ENCODE assay signal across 27 cellular contexts in the genomic region with DNA sequence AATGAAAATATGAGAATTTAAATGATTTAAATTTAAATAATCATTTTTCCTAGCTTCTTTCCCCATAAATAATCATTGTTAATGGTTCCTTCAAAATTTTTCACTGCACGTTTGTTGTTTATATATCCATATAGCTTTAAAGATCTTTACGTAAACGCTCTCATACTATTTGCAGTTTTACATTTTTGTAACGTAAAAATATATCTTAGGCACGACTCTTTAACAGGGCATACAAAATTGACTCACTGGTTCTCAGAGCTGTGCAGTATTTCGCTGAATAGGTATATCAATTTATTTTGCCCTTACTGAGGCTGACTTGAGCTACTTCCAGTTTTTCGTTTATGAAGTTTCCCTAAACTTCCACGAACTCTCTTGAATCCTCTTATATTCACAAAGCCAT.
"Had no signal": no experiment of that assay in that cellular context is flagged by ENCODE, and none has a peak within 500 bp of the region (broad histone marks: within the 10 kb centered on the region; RNA-seq: fewer than 3 reads in every experiment).

No MANE protein-coding gene starts in this region.

- H3K4me3 Mint-ChIP-seq: dendritic cell treated with granulocyte-macrophage colony-stimulating factor and Interleukin-4, amounts not matched to agents 40 ng/mL and 50 ng/mL, for 4 days; effector memory CD8-positive, alpha-beta T cell; endodermal cell had no signal

- H3K27me3 Mint-ChIP-seq: dendritic cell treated with granulocyte-macrophage colony-stimulating factor and Interleukin-4, amounts not matched to agents 40 ng/mL and 50 ng/mL, for 4 days; effector memory CD8-positive, alpha-beta T cell had no signal

- H3K9me3 Mint-ChIP-seq: dendritic cell treated with granulocyte-macrophage colony-stimulating factor and Interleukin-4, amounts not matched to agents 40 ng/mL and 50 ng/mL, for 4 days; endodermal cell had no signal

- H3K36me3 ChIP-seq: colonic mucosa, esophagus muscularis mucosa, esophagus squamous epithelium, gastrocnemius medialis, heart left ventricle, heart right ventricle had no signal

- H3K27ac Mint-ChIP-seq: dendritic cell treated with granulocyte-macrophage colony-stimulating factor and Interleukin-4, amounts not matched to agents 40 ng/mL and 50 ng/mL, for 4 days; effector memory CD8-positive, alpha-beta T cell; endodermal cell had no signal

- DNase-seq: colonic mucosa; cortex of kidney; dermis blood vessel endothelial cell; dorsolateral prefrontal cortex; effector CD4-positive, alpha-beta T cell; effector CD8-positive, alpha-beta T cell; effector memory CD4-positive, alpha-beta T cell; effector memory CD8-positive, alpha-beta T cell; endodermal cell; erythroblast; esophagus squamous epithelium; foreskin fibroblast; foreskin keratinocyte; foreskin melanocyte; gastrocnemius medialis; glutamatergic neuron; head of caudate nucleus; heart left ventricle; heart right ventricle had no signal

- H3K9me3 ChIP-seq: colonic mucosa, esophagus muscularis mucosa had no signal

- ATAC-seq: effector memory CD8-positive, alpha-beta T cell; esophagus mucosa; foreskin keratinocyte; gastrocnemius medialis; gastroesophageal sphincter; heart left ventricle; heart right ventricle had no signal

- H3K4me3 ChIP-seq: colonic mucosa, coronary artery, dorsolateral prefrontal cortex, esophagus muscularis mucosa, esophagus squamous epithelium, gastrocnemius medialis, gastroesophageal sphincter, heart left ventricle, heart right ventricle had no signal

- H3K27ac ChIP-seq: colonic mucosa, coronary artery, dorsolateral prefrontal cortex, esophagus muscularis mucosa, esophagus squamous epithelium, foreskin keratinocyte, gastrocnemius medialis, gastroesophageal sphincter, heart left ventricle, heart right ventricle had no signal

- H3K27me3 ChIP-seq: colonic mucosa, dorsolateral prefrontal cortex, esophagus muscularis mucosa, esophagus squamous epithelium, foreskin keratinocyte, gastrocnemius medialis, gastroesophageal sphincter, heart left ventricle, heart right ventricle had no signal

- H3K4me1 ChIP-seq: colonic mucosa, esophagus squamous epithelium, gastroesophageal sphincter, heart left ventricle, heart right ventricle had no signal

- FAIRE-seq: endometrium, endothelial cell of umbilical vein, frontal cortex had no signal
